ENCODE assay signal across 10 cellular contexts in genomic region chr5:91190333-91190680, GRCh38.
A peak's percentile ranks its signal among the peaks of the same experiment; 100 is the strongest.
DNase-seq lines count a peak whose midpoint lies in the region; ATAC-seq and TF ChIP-seq lines count a peak whose summit lies in the region.
"Had no signal": no experiment of that assay in that cellular context is flagged by ENCODE, and none has a peak within 500 bp of the region (broad histone marks: within the 10 kb centered on the region; RNA-seq: fewer than 3 reads in every experiment).

No MANE protein-coding gene starts in this region.

- H3K27ac Mint-ChIP-seq in chondrocyte (ENCODE audit: unreplicated experiment) (peak overlapping the region; percentile 90), mesothelial cell of epicardium (peak overlapping the region; percentile 44)

- H3K4me3 Mint-ChIP-seq in chondrocyte (ENCODE audit: unreplicated experiment), result peak overlapping the region; percentile 2
- H3K4me3 Mint-ChIP-seq in mesothelial cell of epicardium, result no peak overlapping the region

- peak overlapping the region in 1 of 2 donors; percentile 24 for H3K4me3 ChIP-seq in tibial artery

- H3K4me1 Mint-ChIP-seq in chondrocyte (ENCODE audit: low read depth) (peaks cover 18% of the 10 kb centered on the region), mesothelial cell of epicardium (peaks cover 14% of the 10 kb centered on the region)

- H3K9me3 ChIP-seq in tibial artery, result no peaks in the 10 kb centered on the region

- no peaks in the 10 kb centered on the region for H3K27me3 ChIP-seq in tibial artery

- intact Hi-C loops in tibial artery (cut with DNase I; ENCODE audit: low total_unique reads), result no loop called here

- H3K4me1 ChIP-seq in tibial artery, result peaks cover 0 to 12% (median 9%) of the 10 kb centered on the region in 4 donors

- DNase-seq in chondrocyte (ENCODE audit: low spot score) (no peak), mesothelial cell of epicardium (ENCODE audit: low spot score in 2 of 2, unreplicated experiment in 2 of 2) (no peak), tibial artery (no peak), DMS 273 (lab: John Stamatoyannopoulos, UW; ENCODE audit: unreplicated experiment) (no peak), NCI-H774 (lab: John Stamatoyannopoulos, UW) (no peak)
- DNase-seq: activated CD8-positive, alpha-beta memory T cell treated with anti-CD3 and anti-CD28 coated beads for 24 hours; DMS79 had no signal

- H3K27ac ChIP-seq in tibial artery, result peak overlapping the region; percentile 36 to 49

- H3K9me3 Mint-ChIP-seq in chondrocyte (ENCODE audit: low read depth), result no peaks in the 10 kb centered on the region
- peaks cover 5% of the 10 kb centered on the region for H3K9me3 Mint-ChIP-seq in mesothelial cell of epicardium

- H3K27me3 Mint-ChIP-seq in chondrocyte (ENCODE audit: low read depth), result no peaks in the 10 kb centered on the region
- no peaks in the 10 kb centered on the region for H3K27me3 Mint-ChIP-seq in mesothelial cell of epicardium (ENCODE audit: low read depth)

- peak; percentile 19 for ATAC-seq in HG02642 (IDR thresholded peaks at IDR 0.05; ENCODE audit: poor library complexity, unreplicated experiment)
- no peak for ATAC-seq in GM21367 (IDR thresholded peaks at IDR 0.05; ENCODE audit: unreplicated experiment)
- no peak for ATAC-seq in GM21576 (IDR thresholded peaks at IDR 0.05; ENCODE audit: unreplicated experiment)

- no peaks in the 10 kb centered on the region for H3K36me3 ChIP-seq in tibial artery

- TF ChIP-seq CTCF in chondrocyte (IDR thresholded peaks at IDR 0.05), result no peak
- TF ChIP-seq CTCF in mesothelial cell of epicardium (IDR thresholded peaks at IDR 0.05; ENCODE audit: unreplicated experiment), result no peak
- no peak for TF ChIP-seq CTCF in tibial artery (IDR thresholded peaks at IDR 0.05)

- H3K36me3 Mint-ChIP-seq in chondrocyte (ENCODE audit: low read depth) (no peaks in the 10 kb centered on the region), mesothelial cell of epicardium (no peaks in the 10 kb centered on the region)
